ENCODE assay signal across 28 cellular contexts in genomic region chr14:49381778-49382177, GRCh38.
"Had no signal": no experiment of that assay in that cellular context is flagged by ENCODE, and none has a peak within 500 bp of the region (broad histone marks: within the 10 kb centered on the region; RNA-seq: fewer than 3 reads in every experiment).

No MANE protein-coding gene starts in this region.

- H3K27ac Mint-ChIP-seq: stimulated activated effector memory CD8-positive, alpha-beta T cell treated with anti-CD3 and anti-CD28 coated beads, Interleukin-12 subunit alpha, Interleukin-12 subunit beta, amount 100 ng/mL, for 72 hours; stimulated activated memory B cell treated with anti-CD40 and anti-IgM and Interleukin-4, amounts not matched to agents 10 μg/mL and 1 μg/mL and 100 μg/mL, for 72 hours; stimulated activated naive B cell treated with anti-CD40 and anti-IgM and Interleukin-4, amounts not matched to agents 10 μg/mL and 1 μg/mL and 100 μg/mL, for 72 hours; stimulated activated naive CD8-positive, alpha-beta T cell treated with anti-CD3 and anti-CD28 coated beads, Interleukin-15, amount 100 ng/mL, for 72 hours; stimulated activated naive CD8-positive, alpha-beta T cell treated with anti-CD3 and anti-CD28 coated beads, Interleukin-15, Interleukin-2, amounts not matched to agents 100 ng/mL and 50 ng/mL, for 24 hours; type B pancreatic cell had no signal

- H3K4me3 ChIP-seq: stomach, suprapubic skin, testis, thoracic aorta, thyroid gland, tibial artery, tibial nerve, transverse colon, upper lobe of left lung, upper lobe of right lung, uterus, vagina had no signal

- ATAC-seq: stimulated activated effector memory CD8-positive, alpha-beta T cell treated with anti-CD3 and anti-CD28 coated beads, Interleukin-12 subunit alpha, Interleukin-12 subunit beta, amount 100 ng/mL, for 72 hours; stimulated activated memory B cell treated with anti-CD40 and anti-IgM and Interleukin-4, amounts not matched to agents 10 μg/mL and 1 μg/mL and 100 μg/mL, for 72 hours; stimulated activated naive B cell treated with anti-CD40 and anti-IgM and Interleukin-4, amounts not matched to agents 10 μg/mL and 1 μg/mL and 100 μg/mL, for 72 hours; stimulated activated naive CD8-positive, alpha-beta T cell treated with anti-CD3 and anti-CD28 coated beads, Interleukin-15, amount 100 ng/mL, for 72 hours; stimulated activated naive CD8-positive, alpha-beta T cell treated with anti-CD3 and anti-CD28 coated beads, Interleukin-15, Interleukin-2, amounts not matched to agents 100 U/mL and 50 U/mL, for 24 hours; upper lobe of right lung had no signal

- H3K9me3 ChIP-seq: testis, thoracic aorta, thyroid gland, tibial artery, transverse colon, upper lobe of left lung, upper lobe of right lung, uterus, vagina had no signal

- H3K27me3 ChIP-seq: stomach, suprapubic skin, testis, thyroid gland, tibial artery, tibial nerve, transverse colon, upper lobe of left lung, upper lobe of right lung, uterus, vagina had no signal

- H3K4me3 Mint-ChIP-seq: stimulated activated effector memory CD8-positive, alpha-beta T cell treated with anti-CD3 and anti-CD28 coated beads, Interleukin-12 subunit alpha, Interleukin-12 subunit beta, amount 100 ng/mL, for 72 hours; stimulated activated memory B cell treated with anti-CD40 and anti-IgM and Interleukin-4, amounts not matched to agents 10 μg/mL and 1 μg/mL and 100 μg/mL, for 72 hours; stimulated activated naive B cell treated with anti-CD40 and anti-IgM and Interleukin-4, amounts not matched to agents 10 μg/mL and 1 μg/mL and 100 μg/mL, for 72 hours; stimulated activated naive CD8-positive, alpha-beta T cell treated with anti-CD3 and anti-CD28 coated beads, Interleukin-15, amount 100 ng/mL, for 72 hours; stimulated activated naive CD8-positive, alpha-beta T cell treated with anti-CD3 and anti-CD28 coated beads, Interleukin-15, Interleukin-2, amounts not matched to agents 100 ng/mL and 50 ng/mL, for 24 hours; type B pancreatic cell had no signal

- H3K4me1 ChIP-seq: stomach, suprapubic skin, testis, thyroid gland, tibial nerve, transverse colon, upper lobe of left lung, upper lobe of right lung, uterus, vagina had no signal

- H3K27ac ChIP-seq: suprapubic skin, testis, thoracic aorta, thyroid gland, tibial artery, tibial nerve, transverse colon, upper lobe of left lung, upper lobe of right lung, uterus, vagina had no signal

- H3K36me3 ChIP-seq: stomach, suprapubic skin, thoracic aorta, thyroid gland, tibial artery, tibial nerve, transverse colon, upper lobe of left lung, upper lobe of right lung, uterus, vagina had no signal

- H3K9me3 Mint-ChIP-seq: type B pancreatic cell had no signal

- DNase-seq: stimulated activated CD4-positive, alpha-beta T cell treated with anti-CD3 and anti-CD28 coated beads, Interleukin-2, amount 100 ng/mL, for 48 hours; stimulated activated CD4-positive, alpha-beta T cell treated with anti-CD3 and anti-CD28 coated beads, Interleukin-4, amount 100 ng/mL, for 1 hour; stimulated activated CD4-positive, alpha-beta T cell treated with anti-CD3 and anti-CD28 coated beads, Interleukin-4, amount 100 ng/mL, for 24 hours; stimulated activated CD4-positive, alpha-beta T cell treated with anti-CD3 and anti-CD28 coated beads, Interleukin-4, amount 100 ng/mL, for 4 hours; stimulated activated CD8-positive, alpha-beta memory T cell treated with anti-CD3 and anti-CD28 coated beads, Interleukin-4, amount 100 ng/mL, for 48 hours; stimulated activated naive B cell treated with anti-CD40 and anti-IgM and Interleukin-4, amounts not matched to agents 10 μg/mL and 1 μg/mL and 100 μg/mL, for 72 hours; stimulated activated naive CD4-positive, alpha-beta T cell; stimulated activated naive CD4-positive, alpha-beta T cell treated with Interleukin-2 at 50 U/mL for 16 hours; stimulated activated naive CD8-positive, alpha-beta T cell treated with anti-CD3 and anti-CD28 coated beads, Interleukin-15, amount 100 ng/mL, for 72 hours; stimulated activated naive CD8-positive, alpha-beta T cell treated with anti-CD3 and anti-CD28 coated beads, Interleukin-15, Interleukin-2, amounts not matched to agents 100 U/mL and 50 U/mL, for 24 hours; stomach; substantia nigra; testis; thyroid gland; tibial artery; transverse colon; trophoblast cell; upper lobe of left lung; upper lobe of right lung; uterus had no signal

- H3K36me3 Mint-ChIP-seq: stimulated activated effector memory CD8-positive, alpha-beta T cell treated with anti-CD3 and anti-CD28 coated beads, Interleukin-12 subunit alpha, Interleukin-12 subunit beta, amount 100 ng/mL, for 72 hours; stimulated activated memory B cell treated with anti-CD40 and anti-IgM and Interleukin-4, amounts not matched to agents 10 μg/mL and 1 μg/mL and 100 μg/mL, for 72 hours; stimulated activated naive B cell treated with anti-CD40 and anti-IgM and Interleukin-4, amounts not matched to agents 10 μg/mL and 1 μg/mL and 100 μg/mL, for 72 hours; type B pancreatic cell had no signal

- H3K4me1 Mint-ChIP-seq: stimulated activated effector memory CD8-positive, alpha-beta T cell treated with anti-CD3 and anti-CD28 coated beads, Interleukin-12 subunit alpha, Interleukin-12 subunit beta, amount 100 ng/mL, for 72 hours; stimulated activated memory B cell treated with anti-CD40 and anti-IgM and Interleukin-4, amounts not matched to agents 10 μg/mL and 1 μg/mL and 100 μg/mL, for 72 hours; stimulated activated naive B cell treated with anti-CD40 and anti-IgM and Interleukin-4, amounts not matched to agents 10 μg/mL and 1 μg/mL and 100 μg/mL, for 72 hours; stimulated activated naive CD8-positive, alpha-beta T cell treated with anti-CD3 and anti-CD28 coated beads, Interleukin-15, amount 100 ng/mL, for 72 hours had no signal
